In the genomic region with DNA sequence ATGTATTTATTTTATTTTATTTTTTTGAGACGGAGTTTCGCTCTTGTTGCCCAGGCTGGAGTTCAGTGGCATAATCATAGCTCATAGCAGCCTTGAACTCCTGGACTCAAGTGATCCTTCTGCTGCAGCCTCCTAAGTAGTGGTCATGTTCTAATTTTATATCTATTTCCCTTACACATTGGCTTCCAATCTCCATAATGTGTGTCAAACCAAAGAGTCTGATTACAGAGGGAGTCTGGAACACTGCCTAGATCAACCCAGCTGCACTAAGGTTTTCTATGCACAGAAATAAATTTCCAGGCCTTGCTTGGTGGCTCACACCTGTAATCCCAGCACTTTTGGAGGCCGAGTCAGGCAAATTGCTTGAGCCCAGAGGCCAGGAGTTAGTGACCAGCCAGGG, we compare ENCODE assay signal across 7 cellular contexts. TPM values are rescaled to one million over a fixed set of nuclear protein-coding genes. Genes with fewer than 3 reads are reported as not detected.
"Had no signal": no experiment of that assay in that cellular context is flagged by ENCODE, and none has a peak within 500 bp of the region (broad histone marks: within the 10 kb centered on the region; RNA-seq: fewer than 3 reads in every experiment).

No MANE protein-coding gene starts in this region.

RNA-seq across cellular contexts. Expression of a gene that starts 7.2 kb away (rescaled TPM):
- total RNA-seq: GM23248, GM23338, H1, H4, H7, H9, HFFc6 had no signal
- polyA plus RNA-seq: GM23248, GM23338, H1 had no signal

RNA-seq across cellular contexts. Expression of a gene that starts 10.4 kb away (rescaled TPM):
- total RNA-seq: GM23248, GM23338, H1, H4, H7, H9, HFFc6 had no signal
- polyA plus RNA-seq: GM23248, GM23338, H1 had no signal

RNA-seq across cellular contexts. Expression of a gene that starts 31.3 kb away (rescaled TPM):
- total RNA-seq: GM23248, GM23338, H1, H4, H7, H9, HFFc6 had no signal
- polyA plus RNA-seq: GM23248, GM23338, H1 had no signal

RNA-seq across cellular contexts. Expression of a gene that starts 32.0 kb away (rescaled TPM):
- total RNA-seq: GM23248, GM23338, H1, H4, H7, H9, HFFc6 had no signal
- polyA plus RNA-seq: GM23248, GM23338, H1 had no signal
